25 cellular contexts compared by ENCODE assay signal in genomic region chr4:138334346-138335016, GRCh38.
DNase-seq lines count a peak whose midpoint lies in the region; ATAC-seq and TF ChIP-seq lines count a peak whose summit lies in the region.
"Had no signal": no experiment of that assay in that cellular context is flagged by ENCODE, and none has a peak within 500 bp of the region (broad histone marks: within the 10 kb centered on the region; RNA-seq: fewer than 3 reads in every experiment).

No MANE protein-coding gene starts in this region.

- H3K9me3 ChIP-seq in neural cell (ENCODE audit: low read length): no peaks in the 10 kb centered on the region
- H3K9me3 ChIP-seq: ascending aorta, SK-N-SH, testis had no signal

- no peaks in the 10 kb centered on the region for H3K79me2 ChIP-seq in neural cell (replicated peaks; ENCODE audit: insufficient read depth, low read length)

- no peak for ATAC-seq in HG03280 (IDR thresholded peaks at IDR 0.05; ENCODE audit: unreplicated experiment)
- ATAC-seq in HG03025 (IDR thresholded peaks at IDR 0.05; ENCODE audit: low FRiP score, unreplicated experiment): no peak
- ATAC-seq: GM12878; naive thymus-derived CD4-positive, alpha-beta T cell; stimulated activated effector memory CD8-positive, alpha-beta T cell treated with anti-CD3 and anti-CD28 coated beads, Interleukin-12 subunit alpha, Interleukin-12 subunit beta, amount 100 ng/mL, for 72 hours had no signal

- no peaks in the 10 kb centered on the region for H3K36me3 ChIP-seq in neural cell (ENCODE audit: insufficient read depth, low read length)
- H3K36me3 ChIP-seq: ascending aorta had no signal

- TF ChIP-seq RAD21 in neural cell (conservative IDR thresholded peaks at IDR 0.05): no peak

- H4K20me1 ChIP-seq in neural cell (ENCODE audit: insufficient read depth): no peaks in the 10 kb centered on the region

- H3K9ac ChIP-seq in neural cell (ENCODE audit: low read length): no peak overlapping the region
- H3K9ac ChIP-seq: SK-N-SH had no signal

- no peak overlapping the region for H3K4me2 ChIP-seq in neural cell (ENCODE audit: low read length)
- H3K4me2 ChIP-seq: SK-N-SH had no signal

- H3K27me3 ChIP-seq in neural cell (ENCODE audit: insufficient read depth, low read depth, low read length): no peaks in the 10 kb centered on the region
- H3K27me3 ChIP-seq: ascending aorta, testis had no signal

- peak overlapping the region; percentile 87 for H3K27ac ChIP-seq in VCaP
- no peak overlapping the region for H3K27ac ChIP-seq in neural cell (ENCODE audit: low read length)
- H3K27ac ChIP-seq: ascending aorta, RWPE1, testis had no signal

- H3K9me2 ChIP-seq in neural cell (ENCODE audit: insufficient read depth, low read length): no peaks in the 10 kb centered on the region
- H3K9me2 ChIP-seq: SK-N-SH had no signal

- peak; percentile 16 for TF ChIP-seq EP300 in neural cell (conservative IDR thresholded peaks at IDR 0.05; ENCODE audit: poor library complexity, severe bottlenecking)

- TF ChIP-seq CTCF in VCaP (conservative IDR thresholded peaks at IDR 0.05) (no peak), neural cell (IDR thresholded peaks at IDR 0.05; ENCODE audit: poor library complexity, severe bottlenecking) (no peak)

- DNase-seq in COLO668 (lab: John Stamatoyannopoulos, UW; ENCODE audit: unreplicated experiment): peak; percentile 37
- DNase-seq in kidney glomerular epithelial cell (lab: John Stamatoyannopoulos, UW): peak; percentile 5
- DNase-seq in iPS-NIHi7 (ENCODE audit: extremely low spot score): no peak
- no peak for DNase-seq in stimulated activated naive CD4-positive, alpha-beta T cell treated with Interleukin-2 at 50 U/mL for 16 hours (lab: John Stamatoyannopoulos, UW)
- DNase-seq: activated CD4-positive, CD25-positive, alpha-beta regulatory T cell treated with anti-CD3 and anti-CD28 coated beads, Interleukin-2, amount 50 U/mL, for 72 hours; activated CD8-positive, alpha-beta memory T cell treated with anti-CD3 and anti-CD28 coated beads for 24 hours; activated naive CD4-positive, alpha-beta T cell treated with anti-CD3 and anti-CD28 coated beads for 36 hours; activated T-cell treated with anti-CD3 and anti-CD28 coated beads, Interleukin-2, amount 50 U/mL, for 48 hours; DMS153; effector memory CD4-positive, alpha-beta T cell; glutamatergic neuron; naive thymus-derived CD4-positive, alpha-beta T cell; NCI-H1930; NCI-H345; SK-N-SH; T1000; testis had no signal

- H3F3A ChIP-seq in neural cell (ENCODE audit: insufficient read depth, low read length, poor library complexity, severe bottlenecking): no peaks in the 10 kb centered on the region

- no peak overlapping the region for H2AFZ ChIP-seq in neural cell (ENCODE audit: low read depth, low read length)

- H3K4me3 ChIP-seq in neural cell (ENCODE audit: low read length): no peak overlapping the region
- H3K4me3 ChIP-seq: ascending aorta, GM12878, testis had no signal

TF ChIP-seq in neural cell, 6 proteins besides CTCF, POLR2A, EP300 and RAD21:
- TF ChIP-seq TAF1 (IDR thresholded peaks at IDR 0.05; ENCODE audit: low read depth) (no peak), POLR2AphosphoS5 (IDR thresholded peaks at IDR 0.05) (peak; percentile 44)

Comparison
In these comparisons a context has a peak if more than half of its experiments do, and no peak if none do; other contexts are left out.
1. DNase-seq: peak in COLO668 (single experiment) and kidney glomerular epithelial cell (single experiment); none in iPS-NIHi7 (single experiment) and stimulated activated naive CD4-positive, alpha-beta T cell treated with Interleukin-2 at 50 U/mL for 16 hours (single experiment).